ENCODE assay signal across 1 cellular context in the genomic region with DNA sequence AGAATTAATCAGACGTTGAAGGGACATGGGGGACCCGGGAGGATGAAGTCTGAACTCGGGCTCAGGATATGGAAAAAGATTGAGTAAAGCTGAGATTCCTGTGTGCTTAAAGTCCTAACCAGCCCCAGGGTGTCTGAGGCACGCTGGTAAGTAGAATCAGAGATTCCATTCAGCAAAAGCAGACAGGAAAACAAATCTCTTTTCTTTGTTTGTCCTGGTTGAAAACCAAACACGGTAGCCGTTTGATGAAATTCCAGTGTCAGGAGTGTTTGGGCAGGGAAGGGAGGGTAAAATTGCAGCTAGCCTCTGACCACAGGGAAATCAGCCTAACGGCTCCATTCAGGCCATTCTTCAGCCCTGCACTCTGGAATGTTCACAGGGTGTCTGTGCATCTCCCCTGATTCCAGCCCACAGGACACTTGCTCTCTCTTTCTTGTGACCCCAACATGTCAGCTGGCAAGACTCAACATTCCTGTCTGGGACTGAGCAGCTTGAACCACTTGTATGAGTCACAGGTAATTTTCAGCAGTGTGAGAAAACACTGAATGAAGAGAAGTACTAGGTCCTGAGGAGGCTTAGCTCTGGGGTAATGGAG.
TF ChIP-seq lines count a peak whose summit lies in the region.

No MANE protein-coding gene starts in this region.

TF ChIP-seq in IMR-90, 13 proteins besides CTCF, POLR2A, EP300 and RAD21:
- TF ChIP-seq, protein P1, sequence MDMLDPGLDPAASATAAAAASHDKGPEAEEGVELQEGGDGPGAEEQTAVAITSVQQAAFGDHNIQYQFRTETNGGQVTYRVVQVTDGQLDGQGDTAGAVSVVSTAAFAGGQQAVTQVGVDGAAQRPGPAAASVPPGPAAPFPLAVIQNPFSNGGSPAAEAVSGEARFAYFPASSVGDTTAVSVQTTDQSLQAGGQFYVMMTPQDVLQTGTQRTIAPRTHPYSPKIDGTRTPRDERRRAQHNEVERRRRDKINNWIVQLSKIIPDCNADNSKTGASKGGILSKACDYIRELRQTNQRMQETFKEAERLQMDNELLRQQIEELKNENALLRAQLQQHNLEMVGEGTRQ (IDR thresholded peaks at IDR 0.05; ENCODE audit: low read depth, low read length): no peak
- TF ChIP-seq RFX5 (IDR thresholded peaks at IDR 0.05; ENCODE audit: low read depth, low read length): no peak
- TF ChIP-seq CHD1 (IDR thresholded peaks at IDR 0.05; ENCODE audit: low read depth, low read length): no peak
- TF ChIP-seq BHLHE40 (IDR thresholded peaks at IDR 0.05; ENCODE audit: low read depth, low read length): peak; percentile 28; the same call in 1 of the 2 replicates
- no peak for TF ChIP-seq NFE2L2 (IDR thresholded peaks at IDR 0.05; ENCODE audit: low read depth, low read length)
- TF ChIP-seq CEBPB (IDR thresholded peaks at IDR 0.05; ENCODE audit: low read depth, low read length): no peak; the same call in 1 of the 2 replicates
- TF ChIP-seq RCOR1 (IDR thresholded peaks at IDR 0.05; ENCODE audit: insufficient replicate concordance, low read length): peak; percentile 81
- TF ChIP-seq MAFK (IDR thresholded peaks at IDR 0.05; ENCODE audit: low read depth, low read length): no peak
- TF ChIP-seq, protein P2, sequence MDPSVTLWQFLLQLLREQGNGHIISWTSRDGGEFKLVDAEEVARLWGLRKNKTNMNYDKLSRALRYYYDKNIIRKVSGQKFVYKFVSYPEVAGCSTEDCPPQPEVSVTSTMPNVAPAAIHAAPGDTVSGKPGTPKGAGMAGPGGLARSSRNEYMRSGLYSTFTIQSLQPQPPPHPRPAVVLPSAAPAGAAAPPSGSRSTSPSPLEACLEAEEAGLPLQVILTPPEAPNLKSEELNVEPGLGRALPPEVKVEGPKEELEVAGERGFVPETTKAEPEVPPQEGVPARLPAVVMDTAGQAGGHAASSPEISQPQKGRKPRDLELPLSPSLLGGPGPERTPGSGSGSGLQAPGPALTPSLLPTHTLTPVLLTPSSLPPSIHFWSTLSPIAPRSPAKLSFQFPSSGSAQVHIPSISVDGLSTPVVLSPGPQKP (IDR thresholded peaks at IDR 0.05; ENCODE audit: borderline replicate concordance, low read depth, low read length): no peak
- TF ChIP-seq MAZ (IDR thresholded peaks at IDR 0.05; ENCODE audit: borderline replicate concordance, low read depth, low read length): no peak
- TF ChIP-seq FOS (IDR thresholded peaks at IDR 0.05; ENCODE audit: low read depth, low read length): peak; percentile 72
- TF ChIP-seq SMC3 (IDR thresholded peaks at IDR 0.05; ENCODE audit: low read depth, low read length): no peak
